Comparison of ENCODE assay signal across 8 cellular contexts in genomic region chr18:11518788-11519685, GRCh38.
DNase-seq lines count a peak whose midpoint lies in the region; ATAC-seq, FAIRE-seq and TF ChIP-seq lines count a peak whose summit lies in the region.

No MANE protein-coding gene starts in this region.

- H3K9me3 ChIP-seq in NT2/D1 (ENCODE audit: insufficient read depth, low read length): no peaks in the 10 kb centered on the region
- H3K9me3 ChIP-seq in keratinocyte (ENCODE audit: control insufficient read depth, low read depth, low read length): no peaks in the 10 kb centered on the region

- no peaks in the 10 kb centered on the region for H3K27me3 ChIP-seq in NT2/D1 (ENCODE audit: insufficient read depth, insufficient read length)
- H3K27me3 ChIP-seq in keratinocyte (ENCODE audit: control insufficient read depth, extremely low read depth, insufficient read depth, low read length): peaks cover 3% of the 10 kb centered on the region

- no peak overlapping the region for H3K4me3 ChIP-seq in NT2/D1 (ENCODE audit: insufficient read length, low read depth)
- no peak overlapping the region for H3K4me3 ChIP-seq in keratinocyte (ENCODE audit: control insufficient read depth in 2 of 3, extremely low read depth in 1 of 3, insufficient read depth in 2 of 3, low read depth in 1 of 3, low read length in 3 of 3)

- H3K27ac ChIP-seq in keratinocyte (ENCODE audit: control insufficient read depth, insufficient read depth, low read length) (no peak overlapping the region), substantia nigra (ENCODE audit: low read depth, low read length, poor library complexity, severe bottlenecking) (no peak overlapping the region)

- TF ChIP-seq CTCF in keratinocyte (optimal IDR thresholded peaks at IDR 0.05 in 1 of 3, IDR thresholded peaks at IDR 0.05 in 1 of 3, conservative IDR thresholded peaks at IDR 0.05 in 1 of 3; ENCODE audit: extremely low read depth in 1 of 3, insufficient read depth in 2 of 3, low read length in 3 of 3): peak; percentile 88 to 95 (median 91)

- ATAC-seq in GM19324 (IDR thresholded peaks at IDR 0.05; ENCODE audit: low FRiP score, unreplicated experiment) (peak; percentile 67), HG03442 (IDR thresholded peaks at IDR 0.05; ENCODE audit: unreplicated experiment) (peak; percentile 82), esophagus mucosa (no peak)

- H2AFZ ChIP-seq in keratinocyte (ENCODE audit: control insufficient read depth, low read length): no peak overlapping the region

- no peak overlapping the region for H3K4me2 ChIP-seq in keratinocyte (ENCODE audit: control insufficient read depth, extremely low read depth, insufficient read depth, low read depth, low read length)

- H3K36me3 ChIP-seq in NT2/D1 (ENCODE audit: insufficient read depth, insufficient read length, low read length): no peaks in the 10 kb centered on the region
- no peaks in the 10 kb centered on the region for H3K36me3 ChIP-seq in keratinocyte (ENCODE audit: control insufficient read depth in 2 of 2, extremely low read depth in 1 of 2, insufficient read depth in 2 of 2, low read length in 2 of 2)

- peak; percentile 54 for DNase-seq in DMS53 treated with DMSO at 0.1 percent for 48 hours (lab: John Stamatoyannopoulos, UW; ENCODE audit: unreplicated experiment)
- DNase-seq in NT2/D1 (ENCODE audit: low read depth, low spot score): peak; percentile 51
- DNase-seq in amniotic epithelial cell (ENCODE audit: low read depth): peak; percentile 47
- DNase-seq in keratinocyte (ENCODE audit: low read depth, low spot score): peak; percentile 30
- DNase-seq in substantia nigra (lab: John Stamatoyannopoulos, UW): peak in 29 of 49 donors; percentile 3 to 56 (median 19)

- H3K9me1 ChIP-seq in keratinocyte (ENCODE audit: control insufficient read depth, extremely low read depth, insufficient read depth, low read length): no peaks in the 10 kb centered on the region

- H3K4me1 ChIP-seq in NT2/D1 (ENCODE audit: insufficient read depth, insufficient read length) (no peaks in the 10 kb centered on the region), keratinocyte (ENCODE audit: control insufficient read depth, extremely low read depth, insufficient read depth, low read length) (no peaks in the 10 kb centered on the region)

- peak; percentile 41 for FAIRE-seq in keratinocyte (lab: Jason Lieb, UNC)

- dilution Hi-C loops in keratinocyte (cut with MboI; ENCODE audit: extremely low pct_ligation_motif_present, low sequenced_read_pairs): no loop called here

- no peaks in the 10 kb centered on the region for H4K20me1 ChIP-seq in keratinocyte (ENCODE audit: control insufficient read depth, extremely low read depth, insufficient read depth, low read length)

- no peaks in the 10 kb centered on the region for H3K79me2 ChIP-seq in keratinocyte (ENCODE audit: control insufficient read depth, insufficient read depth, low read length)

- no peak overlapping the region for H3K9ac ChIP-seq in NT2/D1 (ENCODE audit: insufficient read length, low read depth)
- H3K9ac ChIP-seq in keratinocyte (ENCODE audit: control insufficient read depth, extremely low read depth, insufficient read depth, low read length): no peak overlapping the region
